In genomic region chr7:96709381-96710228, GRCh38 we compare ENCODE assay signal across 1 cellular context.
TF ChIP-seq lines count a peak whose summit lies in the region.

Gene SEM1 (minus strand): TSS chr7:96709846. CDS start chr7:96709763, 83 bp downstream.

TF ChIP-seq in K562, 482 proteins besides CTCF, POLR2A, EP300 and RAD21 (continued from another document and continues in another):
- TF ChIP-seq THAP12 (CRISPR knock-in tag; IDR thresholded peaks at IDR 0.05): peak; percentile 94
- TF ChIP-seq MEF2D (tag; conservative IDR thresholded peaks at IDR 0.05; ENCODE audit: low read depth): no peak
- TF ChIP-seq CBFB (CRISPR knock-in tag; IDR thresholded peaks at IDR 0.05): no peak
- TF ChIP-seq ZBTB12 (CRISPR knock-in tag; IDR thresholded peaks at IDR 0.05): peak; percentile 60; the same call in 1 of the 2 replicates
- TF ChIP-seq NR2F6 (CRISPR knock-in tag; IDR thresholded peaks at IDR 0.05): no peak
- TF ChIP-seq ZNF436 (CRISPR knock-in tag; IDR thresholded peaks at IDR 0.05): no peak
- TF ChIP-seq SMARCA5 (IDR thresholded peaks at IDR 0.05): no peak
- TF ChIP-seq MNT (conservative IDR thresholded peaks at IDR 0.05): peak in 1 of 2 experiments; percentile 72; a peak in 2 of 4 replicates
- TF ChIP-seq POLR2H (tag; IDR thresholded peaks at IDR 0.05; ENCODE audit: low read depth): peak; percentile 86
- TF ChIP-seq NR1H2 (CRISPR knock-in tag; IDR thresholded peaks at IDR 0.05): peak; percentile 84; the same call in 1 of the 2 replicates
- no peak for TF ChIP-seq SOX6 (IDR thresholded peaks at IDR 0.05)
- TF ChIP-seq ILF3 (IDR thresholded peaks at IDR 0.05; ENCODE audit: borderline replicate concordance): no peak; the same call in 1 of the 2 replicates
- TF ChIP-seq ZNF347 (CRISPR knock-in tag; IDR thresholded peaks at IDR 0.05; ENCODE audit: low read depth): no peak
- 0 out of 2 replicates have a peak, but pooled peaks have one; percentile 48 for TF ChIP-seq OTX1 (CRISPR knock-in tag; IDR thresholded peaks at IDR 0.05)
- TF ChIP-seq MAFK (IDR thresholded peaks at IDR 0.05; ENCODE audit: low read length): peak; percentile 48; the same call in 1 of the 2 replicates
- no peak for TF ChIP-seq ZBTB7A (IDR thresholded peaks at IDR 0.05; ENCODE audit: borderline replicate concordance, control insufficient read depth, low read depth, low read length)
- no peak for TF ChIP-seq ZNF124 (CRISPR knock-in tag; IDR thresholded peaks at IDR 0.05)
- TF ChIP-seq NFIX (CRISPR knock-in tag; IDR thresholded peaks at IDR 0.05; ENCODE audit: low read depth): no peak
- no peak for TF ChIP-seq CHD7 (IDR thresholded peaks at IDR 0.05; ENCODE audit: low read depth, low read length)
- peak; percentile 37 for TF ChIP-seq BRD9 (IDR thresholded peaks at IDR 0.05; ENCODE audit: low read depth, partially characterized antibody)
- TF ChIP-seq ZMIZ1 (IDR thresholded peaks at IDR 0.05; ENCODE audit: low read depth in 2 of 2, low read length in 2 of 2): peak in 1 of 2 experiments; percentile 74; a peak in 2 of 4 replicates
- TF ChIP-seq GATAD2A (IDR thresholded peaks at IDR 0.05): no peak
- 0 out of 2 replicates have a peak, but pooled peaks have one; percentile 17 for TF ChIP-seq HLTF (IDR thresholded peaks at IDR 0.05)
- TF ChIP-seq ZNF174 (CRISPR knock-in tag; IDR thresholded peaks at IDR 0.05): no peak
- no peak for TF ChIP-seq ZBTB8A (IDR thresholded peaks at IDR 0.05; ENCODE audit: partially characterized antibody)
- no peak for TF ChIP-seq ZNF764 (CRISPR knock-in tag; IDR thresholded peaks at IDR 0.05; ENCODE audit: low read depth)
- TF ChIP-seq CBX1 (IDR thresholded peaks at IDR 0.05; ENCODE audit: low read depth): peak; percentile 57; the same call in 1 of the 2 replicates
- peak; percentile 94 for TF ChIP-seq TFAP4 (CRISPR knock-in tag; IDR thresholded peaks at IDR 0.05; ENCODE audit: borderline replicate concordance)
- peak; percentile 30; the same call in 1 of the 2 replicates for TF ChIP-seq TCF3 (CRISPR knock-in tag; IDR thresholded peaks at IDR 0.05)
- TF ChIP-seq ZNF277 (CRISPR knock-in tag; IDR thresholded peaks at IDR 0.05; ENCODE audit: borderline replicate concordance): no peak
- no peak for TF ChIP-seq WHSC1 (IDR thresholded peaks at IDR 0.05; ENCODE audit: low read length)
- TF ChIP-seq RAD51 (IDR thresholded peaks at IDR 0.05; ENCODE audit: borderline replicate concordance, low read depth): no peak
- no peak for TF ChIP-seq ZNF77 (CRISPR knock-in tag; IDR thresholded peaks at IDR 0.05)
- TF ChIP-seq ZNF23 (CRISPR knock-in tag; IDR thresholded peaks at IDR 0.05): no peak
- no peak; the same call in 1 of the 2 replicates for TF ChIP-seq GATAD2B (IDR thresholded peaks at IDR 0.05; ENCODE audit: borderline replicate concordance)
- peak; percentile 40; the same call in 1 of the 2 replicates for TF ChIP-seq LCOR (CRISPR knock-in tag; IDR thresholded peaks at IDR 0.05)
- TF ChIP-seq ZSCAN29 (IDR thresholded peaks at IDR 0.05): 0 out of 2 replicates have a peak, but pooled peaks have one; percentile 10
- TF ChIP-seq ZNF79 (CRISPR knock-in tag; IDR thresholded peaks at IDR 0.05; ENCODE audit: low read depth): no peak
- TF ChIP-seq POLR2AphosphoS5 (IDR thresholded peaks at IDR 0.05; ENCODE audit: control insufficient read depth, insufficient read depth, low read depth, low read length): peak; percentile 91
- no peak for TF ChIP-seq MCM7 (IDR thresholded peaks at IDR 0.05)
